In genomic region chr1:148388260-148389026, GRCh38 we compare ENCODE assay signal across 1 cellular context.
TF ChIP-seq lines count a peak whose summit lies in the region.

No MANE protein-coding gene starts in this region.

TF ChIP-seq in A549, 52 proteins besides CTCF, POLR2A, EP300 and RAD21 (continued from another document):
- TF ChIP-seq CBX8 (IDR thresholded peaks at IDR 0.05) (no peak), MAX (IDR thresholded peaks at IDR 0.05) (peak; percentile 88), EHMT2 (IDR thresholded peaks at IDR 0.05; ENCODE audit: low read depth) (no peak), JUN (IDR thresholded peaks at IDR 0.05) (peak; percentile 60 to 96; a peak in 4 of 5 replicates), REST (IDR thresholded peaks at IDR 0.05) (no peak)
